Comparison of ENCODE assay signal across 8 cellular contexts in the genomic region with DNA sequence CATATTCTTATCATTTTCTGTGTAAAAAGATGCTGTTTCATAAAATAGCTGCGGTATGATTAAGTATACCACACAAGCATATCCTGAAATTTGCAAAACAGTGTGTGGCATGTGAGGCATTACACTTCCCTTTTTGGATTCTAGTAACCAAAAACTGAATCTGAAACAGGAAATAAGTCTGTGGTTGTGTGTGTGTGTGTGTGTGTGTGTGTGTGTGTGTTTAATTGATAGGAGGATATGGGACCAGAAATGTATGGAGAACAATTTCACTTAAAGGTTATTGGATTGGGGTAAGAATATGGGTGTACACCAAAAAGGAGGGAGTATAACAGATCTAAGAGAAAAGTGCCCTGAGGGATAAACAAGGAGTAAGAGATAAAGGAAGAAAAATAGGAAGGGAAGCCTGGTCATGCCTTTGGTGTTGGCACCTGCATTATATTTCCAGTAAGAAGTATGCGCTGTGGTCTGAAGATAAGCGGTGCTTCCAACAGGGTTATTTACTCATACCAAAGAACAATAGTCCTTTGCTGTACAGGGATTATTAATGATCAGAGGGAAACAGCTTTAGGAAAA. TPM values are rescaled to one million over a fixed set of nuclear protein-coding genes. Genes with fewer than 3 reads are reported as not detected.
A peak's percentile ranks its signal among the peaks of the same experiment; 100 is the strongest.
DNase-seq lines count a peak whose midpoint lies in the region; ATAC-seq and TF ChIP-seq lines count a peak whose summit lies in the region.

No MANE protein-coding gene starts in this region.

- CTCF ChIA-PET in activated CD8-positive, alpha-beta T cell treated with anti-CD3 and anti-CD28 coated beads for 36 hours (lab: Charles Lee) = interaction anchor here (1.1 kb wide), 1 partner anchor 180 kb away, joined by 3 read pairs; no protein-coding TSS in a partner anchor
- CTCF ChIA-PET in WTC11 (lab: Charles Lee) = interaction anchor here (1.3 kb wide), 1 partner anchor 198 kb away, joined by 3 read pairs; no protein-coding TSS in a partner anchor

- H2AFZ ChIP-seq in Karpas-422 (ENCODE audit: low read length) = no peak overlapping the region

- POLR2A ChIA-PET in activated CD8-positive, alpha-beta T cell treated with anti-CD3 and anti-CD28 coated beads for 36 hours (lab: Charles Lee) = no interaction called here
- POLR2A ChIA-PET in WTC11 (lab: Charles Lee) = no interaction called here

- TF ChIP-seq EP300 in tibial nerve (IDR thresholded peaks at IDR 0.05) = peak in 1 of 2 donors; percentile 63

- peak overlapping the region; percentile 96 for H3K4me2 ChIP-seq in Karpas-422 (ENCODE audit: low read depth, low read length, poor library complexity, severe bottlenecking)

- H3K4me1 ChIP-seq in Karpas-422 (ENCODE audit: low read length) (peaks cover 38% of the 10 kb centered on the region), tibial nerve (peaks cover 3 to 78% (median 58%) of the 10 kb centered on the region in 4 donors), testis (peaks cover 27% of the 10 kb centered on the region)

- intact Hi-C loops in activated CD8-positive, alpha-beta T cell treated with anti-CD3 and anti-CD28 coated beads for 36 hours (cut with micrococcal nuclease) = no loop called here
- intact Hi-C loops in testis (cut with DNase I; ENCODE audit: low total_unique reads) = loop anchor here (10.0 kb wide), 1 partner anchor 50 kb away; no protein-coding TSS in a partner anchor

- no peaks in the 10 kb centered on the region for H3K27me3 Mint-ChIP-seq in activated CD8-positive, alpha-beta T cell treated with anti-CD3 and anti-CD28 coated beads for 36 hours
- no peaks in the 10 kb centered on the region for H3K27me3 Mint-ChIP-seq in WTC11 (ENCODE audit: low read depth)

- peak overlapping the region; percentile 88 for H3K4me3 ChIP-seq in Karpas-422 (ENCODE audit: low read length)
- H3K4me3 ChIP-seq in tibial nerve = no peak overlapping the region
- no peak overlapping the region for H3K4me3 ChIP-seq in testis

- H3K4me1 Mint-ChIP-seq in activated CD8-positive, alpha-beta T cell treated with anti-CD3 and anti-CD28 coated beads for 36 hours (ENCODE audit: low read depth) = peaks cover 65% of the 10 kb centered on the region
- H3K4me1 Mint-ChIP-seq in WTC11 = peaks cover 33% of the 10 kb centered on the region

- H3K27ac Mint-ChIP-seq in activated CD8-positive, alpha-beta T cell treated with anti-CD3 and anti-CD28 coated beads for 36 hours = peak overlapping the region; percentile 71
- no peak overlapping the region for H3K27ac Mint-ChIP-seq in WTC11

- no peaks in the 10 kb centered on the region for H3K9me3 Mint-ChIP-seq in activated CD8-positive, alpha-beta T cell treated with anti-CD3 and anti-CD28 coated beads for 36 hours
- H3K9me3 Mint-ChIP-seq in WTC11 = no peaks in the 10 kb centered on the region

- 0 out of 2 replicates have a peak, but pooled peaks cover 7% of the 10 kb centered on the region for H3K36me3 ChIP-seq in Karpas-422 (ENCODE audit: insufficient read depth, low read length)
- no peaks in the 10 kb centered on the region for H3K36me3 ChIP-seq in tibial nerve
- no peaks in the 10 kb centered on the region for H3K36me3 ChIP-seq in testis (ENCODE audit: low read depth, missing control alignments)

- peak; percentile 5 for DNase-seq in COLO668 (lab: John Stamatoyannopoulos, UW; ENCODE audit: unreplicated experiment)
- DNase-seq in Karpas-422 = peak; percentile 92
- DNase-seq in activated CD8-positive, alpha-beta T cell treated with anti-CD3 and anti-CD28 coated beads for 36 hours = peak; percentile 35
- peak; percentile 53 for DNase-seq in hepatic stellate cell (ENCODE audit: low spot score)
- DNase-seq in tibial nerve (ENCODE audit: low spot score in 2 of 2) = peak in 1 of 2 donors; percentile 63
- no peak for DNase-seq in testis
- DNase-seq in WTC11 (ENCODE audit: low spot score) = no peak

- H3K9me2 ChIP-seq in Karpas-422 (replicated peaks; ENCODE audit: insufficient read depth, low read length) = no peaks in the 10 kb centered on the region

- 23 to 46% methylated on average over 3 of the region's 3 CpGs for WGBS in tibial nerve, 2 donors
- 50 to 51% methylated on average over 3 of the region's 3 CpGs for WGBS in testis, 2 donors

- H3K9me3 ChIP-seq in Karpas-422 (ENCODE audit: low read length) = no peaks in the 10 kb centered on the region
- no peaks in the 10 kb centered on the region for H3K9me3 ChIP-seq in tibial nerve
- no peaks in the 10 kb centered on the region for H3K9me3 ChIP-seq in testis

- TF ChIP-seq CTCF in activated CD8-positive, alpha-beta T cell treated with anti-CD3 and anti-CD28 coated beads for 36 hours (IDR thresholded peaks at IDR 0.05) = no peak
- no peak for TF ChIP-seq CTCF in tibial nerve (IDR thresholded peaks at IDR 0.05)
- TF ChIP-seq CTCF in testis (IDR thresholded peaks at IDR 0.05) = no peak
- no peak for TF ChIP-seq CTCF in WTC11 (IDR thresholded peaks at IDR 0.05)

- H3K9ac ChIP-seq in Karpas-422 (ENCODE audit: low read length) = no peak overlapping the region

- peaks cover 51% of the 10 kb centered on the region for H3K36me3 Mint-ChIP-seq in activated CD8-positive, alpha-beta T cell treated with anti-CD3 and anti-CD28 coated beads for 36 hours (ENCODE audit: low read depth)
- no peaks in the 10 kb centered on the region for H3K36me3 Mint-ChIP-seq in WTC11

- no peak for ATAC-seq in activated CD8-positive, alpha-beta T cell treated with anti-CD3 and anti-CD28 coated beads for 36 hours
- ATAC-seq in WTC11 (no peak), HG02763 (IDR thresholded peaks at IDR 0.05; ENCODE audit: unreplicated experiment) (no peak)

- H3K27ac ChIP-seq in Karpas-422 (ENCODE audit: low read length) (peak overlapping the region; percentile 74), tibial nerve (peak overlapping the region; percentile 37 to 100 (median 65)), testis (peak overlapping the region in 1 of 2 donors; percentile 80)

- H3K4me3 Mint-ChIP-seq in activated CD8-positive, alpha-beta T cell treated with anti-CD3 and anti-CD28 coated beads for 36 hours = peak overlapping the region; percentile 93
- H3K4me3 Mint-ChIP-seq in WTC11 = no peak overlapping the region

- peaks cover 36% of the 10 kb centered on the region; the same call in 1 of the 2 replicates for H4K20me1 ChIP-seq in Karpas-422 (ENCODE audit: insufficient read depth, low read depth, low read length)

- TF ChIP-seq POLR2A in tibial nerve (IDR thresholded peaks at IDR 0.05) = no peak
- TF ChIP-seq POLR2A in testis (IDR thresholded peaks at IDR 0.05) = no peak

- peaks cover 16% of the 10 kb centered on the region for H3K79me2 ChIP-seq in Karpas-422 (ENCODE audit: low read length)

- H3K27me3 ChIP-seq in Karpas-422 (ENCODE audit: low read length) (no peaks in the 10 kb centered on the region), tibial nerve (no peaks in the 10 kb centered on the region), testis (no peaks in the 10 kb centered on the region)

TF ChIP-seq in WTC11, 78 proteins besides CTCF, POLR2A, EP300 and RAD21:
- TF ChIP-seq, protein P1, sequence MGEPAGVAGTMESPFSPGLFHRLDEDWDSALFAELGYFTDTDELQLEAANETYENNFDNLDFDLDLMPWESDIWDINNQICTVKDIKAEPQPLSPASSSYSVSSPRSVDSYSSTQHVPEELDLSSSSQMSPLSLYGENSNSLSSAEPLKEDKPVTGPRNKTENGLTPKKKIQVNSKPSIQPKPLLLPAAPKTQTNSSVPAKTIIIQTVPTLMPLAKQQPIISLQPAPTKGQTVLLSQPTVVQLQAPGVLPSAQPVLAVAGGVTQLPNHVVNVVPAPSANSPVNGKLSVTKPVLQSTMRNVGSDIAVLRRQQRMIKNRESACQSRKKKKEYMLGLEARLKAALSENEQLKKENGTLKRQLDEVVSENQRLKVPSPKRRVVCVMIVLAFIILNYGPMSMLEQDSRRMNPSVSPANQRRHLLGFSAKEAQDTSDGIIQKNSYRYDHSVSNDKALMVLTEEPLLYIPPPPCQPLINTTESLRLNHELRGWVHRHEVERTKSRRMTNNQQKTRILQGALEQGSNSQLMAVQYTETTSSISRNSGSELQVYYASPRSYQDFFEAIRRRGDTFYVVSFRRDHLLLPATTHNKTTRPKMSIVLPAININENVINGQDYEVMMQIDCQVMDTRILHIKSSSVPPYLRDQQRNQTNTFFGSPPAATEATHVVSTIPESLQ (CRISPR knock-in tag; IDR thresholded peaks at IDR 0.05) = no peak
- no peak for TF ChIP-seq NFYB (CRISPR knock-in tag; conservative IDR thresholded peaks at IDR 0.05; ENCODE audit: low read depth)
- no peak for TF ChIP-seq ESRRA (CRISPR knock-in tag; IDR thresholded peaks at IDR 0.05; ENCODE audit: borderline replicate concordance)
- no peak for TF ChIP-seq TP53 (CRISPR knock-in tag; IDR thresholded peaks at IDR 0.05)
- no peak for TF ChIP-seq JUN (CRISPR knock-in tag; IDR thresholded peaks at IDR 0.05)
- TF ChIP-seq ZNF396 (CRISPR knock-in tag; IDR thresholded peaks at IDR 0.05; ENCODE audit: borderline replicate concordance) = no peak
- TF ChIP-seq FOXP1 (CRISPR knock-in tag; IDR thresholded peaks at IDR 0.05; ENCODE audit: borderline replicate concordance) = no peak
- TF ChIP-seq ZNF416 (CRISPR knock-in tag; IDR thresholded peaks at IDR 0.05) = no peak

RNA-seq across cellular contexts. Expression of a gene that starts 4.0 kb away (rescaled TPM):
- total RNA-seq in Karpas-422 (2014; rRNA removed; shearing (Covaris generic); ENCODE audit: low replicate concordance) = 37.6 and 43.2 TPM in 2 replicates
- total RNA-seq in activated CD8-positive, alpha-beta T cell treated with anti-CD3 and anti-CD28 coated beads for 36 hours = 10 to 100 TPM; 31.3 to 32.5 TPM
- total RNA-seq in tibial nerve (10 to 100 TPM; 30.6 to 67.3 (median 39.4) TPM), testis (10 to 100 TPM; 30.2 to 43.0 TPM), WTC11 (2021) (11.4 to 15.0 TPM (median 12.3 TPM) in 3 replicates)
- polyA plus RNA-seq in testis (ENCODE audit: insufficient read depth, low read depth, low replicate concordance) = 87.2 TPM

RNA-seq across cellular contexts. Expression of a gene that starts 4.4 kb away (rescaled TPM):
- 6.2 and 7.3 TPM in 2 replicates for total RNA-seq in Karpas-422 (2014; rRNA removed; shearing (Covaris generic); ENCODE audit: low replicate concordance)
- 1 to 10 TPM; 5.9 to 6.9 TPM for total RNA-seq in activated CD8-positive, alpha-beta T cell treated with anti-CD3 and anti-CD28 coated beads for 36 hours
- 10 to 100 TPM; 28.8 to 37.5 (median 29.3) TPM for total RNA-seq in tibial nerve
- 10 to 100 TPM; 15.2 to 16.5 TPM for total RNA-seq in testis
- polyA plus RNA-seq in testis (ENCODE audit: insufficient read depth, low read depth, low replicate concordance) = 19.5 TPM
- total RNA-seq in WTC11 (2021) = 12.8 to 14.7 TPM (median 14.4 TPM) in 3 replicates

Comparison
In these comparisons a context has a peak if more than half of its experiments do, and no peak if none do; other contexts are left out.
1. DNase-seq: peak in COLO668 (single experiment), Karpas-422 (single experiment), activated CD8-positive, alpha-beta T cell treated with anti-CD3 and anti-CD28 coated beads for 36 hours (single experiment) and hepatic stellate cell (single experiment); none in testis (single experiment) and WTC11 (single experiment).